In genomic region chr12:110741371-110741770, GRCh38 we compare ENCODE assay signal across 8 cellular contexts. TPM values are rescaled to one million over a fixed set of nuclear protein-coding genes. Genes with fewer than 3 reads are reported as not detected.
A peak's percentile ranks its signal among the peaks of the same experiment; 100 is the strongest.
DNase-seq lines count a peak whose midpoint lies in the region; ATAC-seq and TF ChIP-seq lines count a peak whose summit lies in the region.

No MANE protein-coding gene starts in this region.

- peak; percentile 5 for ATAC-seq in activated naive CD8-positive, alpha-beta T cell treated with anti-CD3 and anti-CD28 coated beads, Interleukin-2, amount 50 U/mL, for 24 hours
- ATAC-seq in HG03571 (IDR thresholded peaks at IDR 0.05; ENCODE audit: unreplicated experiment) (no peak), HG03342 (IDR thresholded peaks at IDR 0.05; ENCODE audit: unreplicated experiment) (no peak)

- peaks cover 80% of the 10 kb centered on the region for H3K4me1 Mint-ChIP-seq in HFFc6 (ENCODE audit: low read depth)
- H3K4me1 Mint-ChIP-seq in activated naive CD8-positive, alpha-beta T cell treated with anti-CD3 and anti-CD28 coated beads, Interleukin-2, amount 50 U/mL, for 24 hours, result peaks cover 54% of the 10 kb centered on the region

- no peaks in the 10 kb centered on the region for H3K9me3 ChIP-seq in testis

- 0 to 1% methylated on average over 5 of the region's 5 CpGs for WGBS in testis, 2 donors

- H3K79me2 ChIP-seq in ACC112 (ENCODE audit: control insufficient read depth, insufficient read depth, low read length, unreplicated experiment), result peaks cover 63% of the 10 kb centered on the region

- TF ChIP-seq CTCF in HFFc6 (IDR thresholded peaks at IDR 0.05) (no peak), testis (IDR thresholded peaks at IDR 0.05) (no peak)

- H3K4me3 Mint-ChIP-seq in HFFc6, result peak overlapping the region; percentile 100
- peak overlapping the region; percentile 98 for H3K4me3 Mint-ChIP-seq in activated naive CD8-positive, alpha-beta T cell treated with anti-CD3 and anti-CD28 coated beads, Interleukin-2, amount 50 U/mL, for 24 hours

- H3K27me3 Mint-ChIP-seq in HFFc6 (ENCODE audit: insufficient read depth), result no peaks in the 10 kb centered on the region
- no peaks in the 10 kb centered on the region for H3K27me3 Mint-ChIP-seq in activated naive CD8-positive, alpha-beta T cell treated with anti-CD3 and anti-CD28 coated beads, Interleukin-2, amount 50 U/mL, for 24 hours

- peak overlapping the region; percentile 92 for H3K27ac Mint-ChIP-seq in HFFc6
- H3K27ac Mint-ChIP-seq in activated naive CD8-positive, alpha-beta T cell treated with anti-CD3 and anti-CD28 coated beads, Interleukin-2, amount 50 U/mL, for 24 hours, result peak overlapping the region; percentile 97

- H2AFZ ChIP-seq in ACC112 (ENCODE audit: low read length, unreplicated experiment), result no peak overlapping the region

- no peak for TF ChIP-seq POLR2A in testis (IDR thresholded peaks at IDR 0.05)

- H3K27ac ChIP-seq in ACC112 (ENCODE audit: low read depth, low read length) (no peak overlapping the region), testis (peak overlapping the region; percentile 89 to 95)

- H3K9me3 Mint-ChIP-seq in HFFc6, result no peaks in the 10 kb centered on the region
- no peaks in the 10 kb centered on the region for H3K9me3 Mint-ChIP-seq in activated naive CD8-positive, alpha-beta T cell treated with anti-CD3 and anti-CD28 coated beads, Interleukin-2, amount 50 U/mL, for 24 hours

- peaks cover 50% of the 10 kb centered on the region for H3K4me1 ChIP-seq in ACC112 (ENCODE audit: control insufficient read depth, insufficient read depth, low read length, unreplicated experiment)
- peaks cover 28% of the 10 kb centered on the region for H3K4me1 ChIP-seq in testis

- H3K27me3 ChIP-seq in ACC112 (ENCODE audit: insufficient read depth, low read length) (no peaks in the 10 kb centered on the region), testis (no peaks in the 10 kb centered on the region)

- H3K4me3 ChIP-seq in ACC112 (ENCODE audit: low read depth, low read length) (peak overlapping the region; percentile 88), testis (peak overlapping the region; percentile 99 to 100)

- no peaks in the 10 kb centered on the region for H3K36me3 ChIP-seq in ACC112 (ENCODE audit: insufficient read depth, low read length)
- no peaks in the 10 kb centered on the region for H3K36me3 ChIP-seq in testis (ENCODE audit: low read depth, missing control alignments)

- intact Hi-C loops in testis (cut with DNase I; ENCODE audit: low total_unique reads), result no loop called here

- H3K36me3 Mint-ChIP-seq in HFFc6 (ENCODE audit: low read depth), result peaks cover 12% of the 10 kb centered on the region
- H3K36me3 Mint-ChIP-seq in activated naive CD8-positive, alpha-beta T cell treated with anti-CD3 and anti-CD28 coated beads, Interleukin-2, amount 50 U/mL, for 24 hours (ENCODE audit: low read depth), result peaks cover 35% of the 10 kb centered on the region

- no peak for DNase-seq in HFFc6
- no peak for DNase-seq in activated naive CD8-positive, alpha-beta T cell treated with anti-CD3 and anti-CD28 coated beads, Interleukin-2, amount 50 U/mL, for 24 hours
- DNase-seq in left kidney (ENCODE audit: low read depth, low spot score), result peak; percentile 31
- DNase-seq in testis, result no peak
- DNase-seq in GF-D8 (lab: John Stamatoyannopoulos, UW), result no peak

RNA-seq across cellular contexts. Expression of gene PPP1CC, which starts 1.3 kb away (rescaled TPM):
- 100 to 1,000 TPM in 5 of 6 experiments, 10 to 100 TPM in 1; 95.2 to 140 (median 134) TPM for total RNA-seq in HFFc6 (2021; fragmentation: NEBNext Ultra II Directional; extraction: Animal tissue kit (Norgen Biotek cat#: 25700))
- 100 to 1,000 TPM; 143 to 160 TPM for total RNA-seq in testis
- polyA plus RNA-seq in testis (ENCODE audit: insufficient read depth, low read depth, low replicate concordance), result 323 TPM

RNA-seq across cellular contexts. Expression of gene HVCN1, which starts 52.5 kb away (rescaled TPM):
- under 1 TPM in 5 of 6 experiments, not detected in 1; 0.09 to 0.71 (median 0.33) TPM for total RNA-seq in HFFc6 (2021; fragmentation: NEBNext Ultra II Directional; extraction: Animal tissue kit (Norgen Biotek cat#: 25700))
- total RNA-seq in testis, result 10 to 100 TPM; 39.7 to 52.0 TPM
- 139 TPM for polyA plus RNA-seq in testis (ENCODE audit: insufficient read depth, low read depth, low replicate concordance)

Comparison
In these comparisons a context has a peak if more than half of its experiments do, and no peak if none do; other contexts are left out.
1. RNA of gene HVCN1, which starts 52.5 kb away (total RNA-seq): 39.7 to 52.0 TPM in testis; 0.09 to 0.71 TPM in HFFc6; every median in the first group is over 10 times any median in the second.